In genomic region chr3:99716463-99716995, GRCh38 we compare ENCODE assay signal across 14 cellular contexts.
DNase-seq lines count a peak whose midpoint lies in the region; ATAC-seq and TF ChIP-seq lines count a peak whose summit lies in the region.
"Had no signal": no experiment of that assay in that cellular context is flagged by ENCODE, and none has a peak within 500 bp of the region (broad histone marks: within the 10 kb centered on the region; RNA-seq: fewer than 3 reads in every experiment).

No MANE protein-coding gene starts in this region.

- no peak overlapping the region for H4K8ac ChIP-seq in mesendoderm (ENCODE audit: low read depth, low read length)

- H3K4me1 Mint-ChIP-seq in chondrocyte (ENCODE audit: low read depth) (peaks cover 86% of the 10 kb centered on the region), endodermal cell (peaks cover 37% of the 10 kb centered on the region)
- H3K4me1 Mint-ChIP-seq: CD14-positive monocyte had no signal

- no peak overlapping the region for H2BK120ac ChIP-seq in mesendoderm (ENCODE audit: low read depth, low read length)

- DNase-seq in chondrocyte (ENCODE audit: low spot score) (no peak), mesendoderm (peak; percentile 52), tibial artery (no peak), glomerular visceral epithelial cell (ENCODE audit: extremely low spot score) (no peak), omental fat pad (ENCODE audit: low spot score) (no peak), endodermal cell (no peak)
- DNase-seq: DND-41, GOT3, NCI-H1105 treated with DMSO at 0.1 percent for 48 hours, NCI-H1694 treated with DMSO at 0.1 percent for 48 hours, SW 1271 had no signal

- H3K9me3 ChIP-seq in HUES6 (ENCODE audit: control insufficient read depth, insufficient read depth, low read depth, low read length) = no peaks in the 10 kb centered on the region
- H3K9me3 ChIP-seq in tibial artery = no peaks in the 10 kb centered on the region
- H3K9me3 ChIP-seq in endodermal cell (ENCODE audit: control insufficient read depth, low read length) = no peaks in the 10 kb centered on the region

- no peak overlapping the region for H3K4me3 Mint-ChIP-seq in chondrocyte (ENCODE audit: unreplicated experiment)
- no peak overlapping the region for H3K4me3 Mint-ChIP-seq in endodermal cell
- H3K4me3 Mint-ChIP-seq: CD14-positive monocyte had no signal

- H4K5ac ChIP-seq in mesendoderm (ENCODE audit: low read length) = no peak overlapping the region

- H3K27ac Mint-ChIP-seq in chondrocyte (ENCODE audit: unreplicated experiment) = peak overlapping the region; percentile 78
- H3K27ac Mint-ChIP-seq in endodermal cell = no peak overlapping the region
- H3K27ac Mint-ChIP-seq: CD14-positive monocyte had no signal

- H2BK5ac ChIP-seq in mesendoderm (ENCODE audit: low read length) = no peak overlapping the region

- TF ChIP-seq CTCF in chondrocyte (IDR thresholded peaks at IDR 0.05) (no peak), tibial artery (IDR thresholded peaks at IDR 0.05) (no peak), omental fat pad (IDR thresholded peaks at IDR 0.05) (no peak), endodermal cell (conservative IDR thresholded peaks at IDR 0.05) (no peak)

- WGBS in mesendoderm (ENCODE audit: extremely low coverage, insufficient coverage, low lambda C conversion rate) = no CpG with 5 or more reads among the region's 3 CpGs
- WGBS in endodermal cell (ENCODE audit: insufficient coverage in 1 of 2, insufficient read length in 1 of 2), 2 experiments = 40 to 45% methylated on average over 2 to 3 of the region's 3 CpGs

- peaks cover 16% of the 10 kb centered on the region for H3K4me1 ChIP-seq in HUES6 (ENCODE audit: control insufficient read depth, insufficient read depth, low read length)
- no peaks in the 10 kb centered on the region for H3K4me1 ChIP-seq in mesendoderm (ENCODE audit: control insufficient read depth, low read depth, low read length)
- peaks cover 2 to 95% (median 28%) of the 10 kb centered on the region in 4 donors for H3K4me1 ChIP-seq in tibial artery
- peaks cover 18% of the 10 kb centered on the region for H3K4me1 ChIP-seq in endodermal cell (ENCODE audit: control insufficient read depth, insufficient read depth, low read length)

- no peaks in the 10 kb centered on the region for H3K27me3 ChIP-seq in HUES6 (ENCODE audit: control insufficient read depth, insufficient read depth, low read length)
- H3K27me3 ChIP-seq in mesendoderm (ENCODE audit: insufficient read depth, low read length, poor library complexity) = no peaks in the 10 kb centered on the region
- H3K27me3 ChIP-seq in tibial artery = no peaks in the 10 kb centered on the region
- H3K27me3 ChIP-seq in endodermal cell (ENCODE audit: control insufficient read depth, insufficient read depth, low read length, poor library complexity, severe bottlenecking) = no peaks in the 10 kb centered on the region

- H2BK15ac ChIP-seq in mesendoderm (replicated peaks; ENCODE audit: low read depth) = no peak overlapping the region

- ATAC-seq in omental fat pad (ENCODE audit: low FRiP score) = no peak
- ATAC-seq: Right ventricle myocardium inferior had no signal

- no peaks in the 10 kb centered on the region for H3K79me1 ChIP-seq in mesendoderm (ENCODE audit: low read length)

- H3K23ac ChIP-seq in mesendoderm (ENCODE audit: low read length) = no peak overlapping the region

- H3K4me2 ChIP-seq in mesendoderm (ENCODE audit: low read length) = no peak overlapping the region

- H3K9me3 Mint-ChIP-seq in chondrocyte (ENCODE audit: low read depth) (no peaks in the 10 kb centered on the region), endodermal cell (no peaks in the 10 kb centered on the region)

- no peaks in the 10 kb centered on the region for H3K36me3 ChIP-seq in HUES6 (ENCODE audit: control insufficient read depth, insufficient read depth, low read length)
- H3K36me3 ChIP-seq in mesendoderm (ENCODE audit: control insufficient read depth, insufficient read depth, low read length) = no peaks in the 10 kb centered on the region
- no peaks in the 10 kb centered on the region for H3K36me3 ChIP-seq in tibial artery
- no peaks in the 10 kb centered on the region for H3K36me3 ChIP-seq in endodermal cell (ENCODE audit: control insufficient read depth, insufficient read depth, low read length)

- H3K36me3 Mint-ChIP-seq in chondrocyte (ENCODE audit: low read depth) = peaks cover 26% of the 10 kb centered on the region
- H3K36me3 Mint-ChIP-seq in endodermal cell (ENCODE audit: low read depth) = no peaks in the 10 kb centered on the region
- H3K36me3 Mint-ChIP-seq: CD14-positive monocyte had no signal

- no peak overlapping the region for H3K56ac ChIP-seq in mesendoderm (ENCODE audit: low read length)

- H3K79me2 ChIP-seq in mesendoderm (ENCODE audit: control insufficient read depth, insufficient read depth, low read length) = no peaks in the 10 kb centered on the region

- no peak overlapping the region for H2AK5ac ChIP-seq in mesendoderm (ENCODE audit: low read length)

- H3K18ac ChIP-seq in mesendoderm (ENCODE audit: low read length) = no peak overlapping the region

- no peak overlapping the region for H3K4ac ChIP-seq in mesendoderm (ENCODE audit: low read depth, low read length)

- no peak overlapping the region for H3K9ac ChIP-seq in HUES6 (ENCODE audit: low read length)
- H3K9ac ChIP-seq in mesendoderm (ENCODE audit: low read length) = no peak overlapping the region
- no peak overlapping the region for H3K9ac ChIP-seq in endodermal cell (ENCODE audit: extremely low read depth, low read length, poor library complexity, severe bottlenecking)

- intact Hi-C loops in tibial artery (cut with DNase I; ENCODE audit: low total_unique reads) = no loop called here

- H3K27me3 Mint-ChIP-seq in chondrocyte (ENCODE audit: low read depth) = no peaks in the 10 kb centered on the region
- H3K27me3 Mint-ChIP-seq in endodermal cell (ENCODE audit: insufficient read depth) = no peaks in the 10 kb centered on the region

- H3K4me3 ChIP-seq in HUES6 (ENCODE audit: low read depth, low read length) = no peak overlapping the region
- no peak overlapping the region for H3K4me3 ChIP-seq in mesendoderm (ENCODE audit: low read length)
- H3K4me3 ChIP-seq in tibial artery = no peak overlapping the region
- no peak overlapping the region for H3K4me3 ChIP-seq in endodermal cell (ENCODE audit: low read length)

- H3K27ac ChIP-seq in HUES6 (ENCODE audit: low read depth, low read length) (0 out of 2 replicates have a peak overlapping the region, but pooled peaks have one; percentile 31), mesendoderm (ENCODE audit: low read depth, low read length) (no peak overlapping the region), tibial artery (peak overlapping the region; percentile 65 to 72), endodermal cell (ENCODE audit: low read depth, low read length) (no peak overlapping the region)

Comparison
In these comparisons a context has a peak if more than half of its experiments do, and no peak if none do; other contexts are left out.
1. H3K27ac ChIP-seq: peak in HUES6 (single experiment) and tibial artery (2 of 2); none in mesendoderm (single experiment) and endodermal cell (single experiment).